ENCODE assay signal across 8 cellular contexts in the genomic region with DNA sequence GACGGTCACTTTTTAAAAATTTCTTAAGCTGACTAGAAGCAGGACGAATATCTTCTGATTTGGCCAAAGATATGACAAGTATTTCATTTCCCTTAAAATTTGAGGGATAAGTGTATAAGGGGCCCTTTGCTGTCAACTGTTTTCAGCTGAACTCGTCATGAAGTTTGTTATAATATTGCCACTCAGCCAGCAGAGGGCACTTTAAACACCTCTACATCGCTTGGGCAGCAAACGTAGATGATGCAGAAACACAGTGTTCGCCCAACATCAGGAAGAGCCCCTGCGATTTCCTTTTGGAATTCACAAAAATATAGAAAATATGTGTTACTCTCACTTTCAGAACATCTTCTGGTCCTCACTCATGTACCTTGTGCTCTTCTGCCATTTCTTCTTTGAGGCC.
DNase-seq lines count a peak whose midpoint lies in the region; ATAC-seq, FAIRE-seq and TF ChIP-seq lines count a peak whose summit lies in the region.

No MANE protein-coding gene starts in this region.

- no peaks in the 10 kb centered on the region for H3K4me1 Mint-ChIP-seq in activated naive CD4-positive, alpha-beta T cell treated with anti-CD3 and anti-CD28 coated beads, Interleukin-2, amount 10 ng/mL, durations not matched to agents 7 days and 5 days

- CTCF ChIA-PET in activated naive CD4-positive, alpha-beta T cell treated with anti-CD3 and anti-CD28 coated beads, Interleukin-2, amount 10 ng/mL, durations not matched to agents 7 days and 5 days (lab: Charles Lee) = interaction anchor here (0.7 to 4.9 kb wide), 3 partner anchors 156 to 331 kb away, joined by 3 to 23 read pairs (median 5); no protein-coding TSS in a partner anchor

- 17 to 28% methylated on average over 6 to 7 of the region's 7 CpGs for WGBS in transverse colon (ENCODE audit: low coverage in 1 of 2), 2 donors

- H3K36me3 ChIP-seq in bronchial epithelial cell (ENCODE audit: control insufficient read depth, insufficient read depth, low read length) (no peaks in the 10 kb centered on the region), transverse colon (no peaks in the 10 kb centered on the region)

- no peaks in the 10 kb centered on the region for H3K4me1 ChIP-seq in transverse colon

- no peak overlapping the region for H3K27ac Mint-ChIP-seq in activated naive CD4-positive, alpha-beta T cell treated with anti-CD3 and anti-CD28 coated beads, Interleukin-2, amount 10 ng/mL, durations not matched to agents 7 days and 5 days

- no peak overlapping the region for H3K27ac ChIP-seq in transverse colon

- no peaks in the 10 kb centered on the region for H3K9me3 Mint-ChIP-seq in activated naive CD4-positive, alpha-beta T cell treated with anti-CD3 and anti-CD28 coated beads, Interleukin-2, amount 10 ng/mL, durations not matched to agents 7 days and 5 days

- H3K27me3 Mint-ChIP-seq in activated naive CD4-positive, alpha-beta T cell treated with anti-CD3 and anti-CD28 coated beads, Interleukin-2, amount 10 ng/mL, durations not matched to agents 7 days and 5 days = no peaks in the 10 kb centered on the region

- intact Hi-C loops in transverse colon (cut with DNase I; ENCODE audit: low total_unique reads) = no loop called here

- H3K4me3 ChIP-seq in bronchial epithelial cell (ENCODE audit: low read depth, low read length) (no peak overlapping the region), transverse colon (no peak overlapping the region)

- peak; percentile 33 for DNase-seq in activated naive CD4-positive, alpha-beta T cell treated with anti-CD3 and anti-CD28 coated beads, Interleukin-2, amount 10 ng/mL, durations not matched to agents 7 days and 5 days
- DNase-seq in activated naive CD4-positive, alpha-beta T cell (lab: John Stamatoyannopoulos, UW) = no peak
- DNase-seq in M059J (ENCODE audit: low read depth) (peak; percentile 9), bronchial epithelial cell (ENCODE audit: low read depth) (peak; percentile 0), transverse colon (peak; percentile 7)
- no peak for DNase-seq in activated CD4-positive, CD25-positive, alpha-beta regulatory T cell (lab: John Stamatoyannopoulos, UW)

- H3K27me3 ChIP-seq in bronchial epithelial cell (ENCODE audit: control insufficient read depth, insufficient read depth, low read length) (no peaks in the 10 kb centered on the region), transverse colon (no peaks in the 10 kb centered on the region)

- no peak for TF ChIP-seq EP300 in transverse colon (IDR thresholded peaks at IDR 0.05; ENCODE audit: low read depth)

- H3K36me3 Mint-ChIP-seq in activated naive CD4-positive, alpha-beta T cell treated with anti-CD3 and anti-CD28 coated beads, Interleukin-2, amount 10 ng/mL, durations not matched to agents 7 days and 5 days = no peaks in the 10 kb centered on the region

- no peak overlapping the region for H3K4me3 Mint-ChIP-seq in activated naive CD4-positive, alpha-beta T cell treated with anti-CD3 and anti-CD28 coated beads, Interleukin-2, amount 10 ng/mL, durations not matched to agents 7 days and 5 days

- in situ Hi-C loops in transverse colon (cut with MboI; ENCODE audit: low pct_ligation_motif_present in 1 of 4, low pct_unique_long_range_greater_than_20kb in 1 of 4, low sequenced_read_pairs in 3 of 4) = loop anchor here in 2 of 4 donors (10.0 to 25.0 kb wide), 2 partner anchors 329 to 336 kb away; no protein-coding TSS in a partner anchor

- no peak for FAIRE-seq in bronchial epithelial cell (lab: Jason Lieb, UNC)

- H3K9me3 ChIP-seq in transverse colon = no peaks in the 10 kb centered on the region

- no peak for ATAC-seq in GM21529 (IDR thresholded peaks at IDR 0.05; ENCODE audit: unreplicated experiment)
- no peak for ATAC-seq in GM18907 (IDR thresholded peaks at IDR 0.05; ENCODE audit: unreplicated experiment)

- TF ChIP-seq CTCF in bronchial epithelial cell (IDR thresholded peaks at IDR 0.05; ENCODE audit: insufficient read depth, low read length, severe bottlenecking) (no peak), transverse colon (IDR thresholded peaks at IDR 0.05) (peak in 2 of 5 experiments; percentile 11 to 12)

- TF ChIP-seq POLR2A in transverse colon (IDR thresholded peaks at IDR 0.05) = no peak

Comparison
In these comparisons a context has a peak if more than half of its experiments do, and no peak if none do; other contexts are left out.
1. DNase-seq: peak in activated naive CD4-positive, alpha-beta T cell treated with anti-CD3 and anti-CD28 coated beads, Interleukin-2, amount 10 ng/mL, durations not matched to agents 7 days and 5 days (single experiment), M059J (single experiment), bronchial epithelial cell (single experiment) and transverse colon (single experiment); none in activated naive CD4-positive, alpha-beta T cell (0 of 4) and activated CD4-positive, CD25-positive, alpha-beta regulatory T cell (0 of 4).